In the genomic region with DNA sequence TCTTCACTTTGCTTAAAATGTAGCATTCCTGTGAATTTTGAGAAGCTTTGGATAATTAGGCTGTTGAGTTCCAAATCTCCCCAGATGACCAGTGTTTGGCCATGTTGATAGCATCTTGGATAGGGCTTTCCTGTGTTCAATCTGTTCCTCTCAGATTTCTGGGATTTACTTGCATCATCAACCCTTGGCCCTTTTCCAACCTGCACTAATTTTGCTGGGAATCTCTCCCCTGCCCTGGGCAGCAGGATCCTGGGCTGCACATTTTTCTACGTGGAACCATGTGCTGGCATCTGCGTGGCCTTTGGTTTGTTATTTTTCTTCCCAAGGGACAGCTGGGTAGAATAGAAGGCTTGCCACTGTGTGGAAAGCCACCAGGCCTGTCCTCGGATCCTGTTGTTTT, we compare ENCODE assay signal across 20 cellular contexts.
"Had no signal": no experiment of that assay in that cellular context is flagged by ENCODE, and none has a peak within 500 bp of the region (broad histone marks: within the 10 kb centered on the region; RNA-seq: fewer than 3 reads in every experiment).

No MANE protein-coding gene starts in this region.

- H3K36me3 ChIP-seq: esophagus squamous epithelium, suprapubic skin had no signal

- H3K9me3 ChIP-seq: esophagus squamous epithelium, suprapubic skin had no signal

- ATAC-seq: activated naive CD4-positive, alpha-beta T cell treated with anti-CD3 and anti-CD28 coated beads, Interleukin-2, amount 50 U/mL, for 72 hours; activated T-cell treated with anti-CD3 and anti-CD28 coated beads, Interleukin-2, amount 50 U/mL, for 72 hours; naive thymus-derived CD8-positive, alpha-beta T cell; T-cell had no signal

- DNase-seq: activated CD4-positive, alpha-beta T cell treated with anti-CD3 and anti-CD28 coated beads, Interleukin-2, amount 10 ng/mL, durations not matched to agents 7 days and 5 days; activated CD8-positive, alpha-beta memory T cell treated with anti-CD3 and anti-CD28 coated beads, Interleukin-2, amount 50 U/mL, for 48 hours; activated gamma-delta T cell; activated T-cell treated with anti-CD3 and anti-CD28 coated beads, Interleukin-2, amount 50 U/mL, for 72 hours; amniotic stem cell; central memory CD4-positive, alpha-beta T cell; cortex of kidney; effector CD4-positive, alpha-beta T cell; esophagus squamous epithelium; hypothalamus; kidney; naive thymus-derived CD8-positive, alpha-beta T cell; retina; small intestine; stimulated activated CD4-positive, alpha-beta T cell treated with anti-CD3 and anti-CD28 coated beads, Interleukin-4, amount 100 ng/mL, for 4 hours; T-cell; T-helper 9 cell; trophoblast cell had no signal

- H3K27me3 ChIP-seq: esophagus squamous epithelium, suprapubic skin had no signal

- H3K27ac ChIP-seq: esophagus squamous epithelium, suprapubic skin had no signal

- H3K4me3 ChIP-seq: esophagus squamous epithelium, suprapubic skin had no signal
